Comparison of ENCODE assay signal across 18 cellular contexts in genomic region chr11:1258401-1259075, GRCh38. TPM values are rescaled to one million over a fixed set of nuclear protein-coding genes. Genes with fewer than 3 reads are reported as not detected.
DNase-seq lines count a peak whose midpoint lies in the region; ATAC-seq and TF ChIP-seq lines count a peak whose summit lies in the region.
"Had no signal": no experiment of that assay in that cellular context is flagged by ENCODE, and none has a peak within 500 bp of the region (broad histone marks: within the 10 kb centered on the region; RNA-seq: fewer than 3 reads in every experiment).

No MANE protein-coding gene starts in this region.

- no peak overlapping the region for H3K4me3 ChIP-seq in NT2/D1 (ENCODE audit: insufficient read length, low read depth)

- H3K9me3 ChIP-seq in NT2/D1 (ENCODE audit: insufficient read depth, low read length): no peaks in the 10 kb centered on the region
- H3K9me3 ChIP-seq: BE2C had no signal

- peak overlapping the region; percentile 71 for H3K27ac Mint-ChIP-seq in neural crest cell (ENCODE audit: unreplicated experiment)
- H3K27ac Mint-ChIP-seq: CD4-positive, CD25-positive, alpha-beta regulatory T cell; CD8-positive, alpha-beta memory T cell had no signal

- ATAC-seq in activated CD4-positive, CD25-positive, alpha-beta regulatory T cell treated with anti-CD3 and anti-CD28 coated beads, Interleukin-2, amount 50 U/mL, for 24 hours: no peak

- H3K4me3 Mint-ChIP-seq in neural crest cell: no peak overlapping the region
- H3K4me3 Mint-ChIP-seq: CD4-positive, CD25-positive, alpha-beta regulatory T cell; CD8-positive, alpha-beta memory T cell; H9 had no signal

- H3K36me3 ChIP-seq in NT2/D1 (ENCODE audit: insufficient read depth, insufficient read length, low read length): no peaks in the 10 kb centered on the region
- H3K36me3 ChIP-seq: BE2C had no signal

- H3K9ac ChIP-seq in NT2/D1 (ENCODE audit: insufficient read length, low read depth): peak overlapping the region; percentile 21

- CTCF ChIA-PET in HEK293T (lab: Yijun Ruan, JAX): no interaction called here

- no peaks in the 10 kb centered on the region for H3K36me3 Mint-ChIP-seq in neural crest cell (ENCODE audit: low read depth)
- H3K36me3 Mint-ChIP-seq: CD4-positive, CD25-positive, alpha-beta regulatory T cell; CD8-positive, alpha-beta memory T cell had no signal

- peak; percentile 24 for DNase-seq in EL
- peak; percentile 27 for DNase-seq in ELR (ENCODE audit: low read depth)
- no peak for DNase-seq in NT2/D1 (ENCODE audit: low read depth, low spot score)
- DNase-seq in neural crest cell (ENCODE audit: low read depth, low spot score): no peak
- no peak for DNase-seq in HEK293T (ENCODE audit: extremely low spot score)
- no peak for DNase-seq in NCI-H1694 treated with DMSO at 0.1 percent for 48 hours (lab: John Stamatoyannopoulos, UW)
- DNase-seq: ACHN; BE2C; C1 segment of cervical spinal cord; CD4-positive, CD25-positive, alpha-beta regulatory T cell; CD8-positive, alpha-beta memory T cell; COR-L47; DMS 273 treated with DMSO at 0.1 percent for 48 hours; DMS53; DND-41; GDM1; H9 had no signal

- TF ChIP-seq CTCF in neural crest cell (conservative IDR thresholded peaks at IDR 0.05): no peak

- H3K4me1 Mint-ChIP-seq in neural crest cell: peaks cover 5% of the 10 kb centered on the region

- no peaks in the 10 kb centered on the region for H3K9me3 Mint-ChIP-seq in neural crest cell
- H3K9me3 Mint-ChIP-seq: CD8-positive, alpha-beta memory T cell had no signal

- POLR2A ChIA-PET in HEK293T (lab: Yijun Ruan, JAX): no interaction called here

- H3K27me3 Mint-ChIP-seq in neural crest cell (ENCODE audit: low read depth): no peaks in the 10 kb centered on the region
- H3K27me3 Mint-ChIP-seq: CD8-positive, alpha-beta memory T cell had no signal

- H3K27me3 ChIP-seq in NT2/D1 (ENCODE audit: insufficient read depth, insufficient read length): no peaks in the 10 kb centered on the region
- H3K27me3 ChIP-seq: BE2C had no signal

- H3K4me1 ChIP-seq in NT2/D1 (ENCODE audit: insufficient read depth, insufficient read length): peaks cover 31% of the 10 kb centered on the region
- H3K4me1 ChIP-seq: BE2C had no signal

TF ChIP-seq in HEK293T, 16 proteins besides CTCF, POLR2A, EP300 and RAD21:
- TF ChIP-seq ARNT (IDR thresholded peaks at IDR 0.05) (no peak), TARDBP (IDR thresholded peaks at IDR 0.05) (no peak), FOXK2 (IDR thresholded peaks at IDR 0.05) (no peak), ELF4 (IDR thresholded peaks at IDR 0.05) (no peak), HDGF (IDR thresholded peaks at IDR 0.05; ENCODE audit: borderline replicate concordance) (no peak), NFRKB (IDR thresholded peaks at IDR 0.05) (no peak), SP1 (IDR thresholded peaks at IDR 0.05) (no peak), SUZ12 (IDR thresholded peaks at IDR 0.05) (no peak), FOXM1 (IDR thresholded peaks at IDR 0.05; ENCODE audit: borderline replicate concordance) (no peak)
- TF ChIP-seq, protein P1, sequence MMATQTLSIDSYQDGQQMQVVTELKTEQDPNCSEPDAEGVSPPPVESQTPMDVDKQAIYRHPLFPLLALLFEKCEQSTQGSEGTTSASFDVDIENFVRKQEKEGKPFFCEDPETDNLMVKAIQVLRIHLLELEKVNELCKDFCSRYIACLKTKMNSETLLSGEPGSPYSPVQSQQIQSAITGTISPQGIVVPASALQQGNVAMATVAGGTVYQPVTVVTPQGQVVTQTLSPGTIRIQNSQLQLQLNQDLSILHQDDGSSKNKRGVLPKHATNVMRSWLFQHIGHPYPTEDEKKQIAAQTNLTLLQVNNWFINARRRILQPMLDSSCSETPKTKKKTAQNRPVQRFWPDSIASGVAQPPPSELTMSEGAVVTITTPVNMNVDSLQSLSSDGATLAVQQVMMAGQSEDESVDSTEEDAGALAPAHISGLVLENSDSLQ (IDR thresholded peaks at IDR 0.05): no peak

RNA-seq across cellular contexts. Expression of gene MUC5B, which starts 35.7 kb away (rescaled TPM):
- 0.36 and 0.42 TPM in 2 replicates for total RNA-seq in neural crest cell
- total RNA-seq: CD4-positive, CD25-positive, alpha-beta regulatory T cell; CD8-positive, alpha-beta memory T cell; H9 had no signal

RNA-seq across cellular contexts. Expression of gene TOLLIP, which starts 50.9 kb away (rescaled TPM):
- total RNA-seq in neural crest cell: 38.0 and 40.3 TPM in 2 replicates

Comparison
In these comparisons a context has a peak if more than half of its experiments do, and no peak if none do; other contexts are left out.
1. DNase-seq: peak in EL (single experiment) and ELR (single experiment); none in NT2/D1 (single experiment), neural crest cell (single experiment), HEK293T (single experiment) and NCI-H1694 treated with DMSO at 0.1 percent for 48 hours (single experiment).